Comparison of ENCODE assay signal across 8 cellular contexts in the genomic region with DNA sequence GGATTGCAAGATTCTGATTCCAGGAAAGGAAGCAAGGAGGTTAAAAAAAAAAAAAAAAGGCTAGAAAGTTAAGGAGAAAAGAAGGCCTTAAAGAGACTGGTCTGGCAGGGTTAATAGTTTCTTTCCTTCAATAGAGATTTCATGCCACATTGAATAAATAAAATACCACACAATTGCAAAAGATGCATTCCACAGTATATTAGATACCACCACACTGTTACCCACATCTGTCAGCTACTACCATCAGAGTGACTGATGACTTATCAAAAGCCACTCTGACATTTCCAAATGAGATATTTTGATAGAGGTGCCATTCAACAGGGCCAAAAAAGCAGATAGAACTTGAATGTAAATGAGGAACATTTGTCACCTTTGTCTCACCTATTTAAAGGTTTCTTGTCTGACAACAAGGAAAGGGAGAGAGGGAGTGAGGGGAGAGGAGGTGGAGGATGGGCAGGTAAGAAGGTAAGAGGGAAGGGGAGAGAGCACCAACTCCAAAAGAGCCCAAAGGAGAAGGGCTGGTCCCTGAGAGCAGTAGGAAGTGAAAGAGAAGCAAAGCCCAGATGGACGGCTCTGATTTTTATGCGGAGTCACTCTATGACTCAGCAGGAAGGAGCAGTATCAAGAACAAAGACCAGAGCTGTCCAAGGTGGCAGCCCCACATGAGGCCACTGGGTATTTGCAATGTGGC. TPM values are rescaled to one million over a fixed set of nuclear protein-coding genes. Genes with fewer than 3 reads are reported as not detected.
A peak's percentile ranks its signal among the peaks of the same experiment; 100 is the strongest.
DNase-seq lines count a peak whose midpoint lies in the region; ATAC-seq, FAIRE-seq and TF ChIP-seq lines count a peak whose summit lies in the region.

No MANE protein-coding gene starts in this region.

- H3K9me3 ChIP-seq in A549 (no peaks in the 10 kb centered on the region), mammary epithelial cell (replicated peaks; ENCODE audit: insufficient read depth, low read length) (no peaks in the 10 kb centered on the region), esophagus squamous epithelium (no peaks in the 10 kb centered on the region), ovary (no peaks in the 10 kb centered on the region)

- WGBS in A549 (ENCODE audit: missing lambda C conversion rate), result 2% methylated on average over 2 of the region's 2 CpGs
- WGBS in mammary epithelial cell (ENCODE audit: low coverage, missing lambda C conversion rate), result 20% methylated on average over 2 of the region's 2 CpGs
- WGBS in esophagus squamous epithelium, 2 donors, result 7 to 16% methylated on average over 2 of the region's 2 CpGs
- WGBS in ovary, 3 donors, result 13 to 35% (median 16%) methylated on average over 2 of the region's 2 CpGs

- peaks cover 1% of the 10 kb centered on the region for H4K20me1 ChIP-seq in mammary epithelial cell (ENCODE audit: insufficient read depth, low read length)

- H3K27ac ChIP-seq in A549 (peak overlapping the region; percentile 76 to 89), mammary epithelial cell (ENCODE audit: insufficient read depth, low read depth, low read length) (no peak overlapping the region), esophagus squamous epithelium (peak overlapping the region in 1 of 4 donors; percentile 13), ovary (no peak overlapping the region)

- no peak for TF ChIP-seq POLR2A in A549 (IDR thresholded peaks at IDR 0.05; ENCODE audit: low read length)
- TF ChIP-seq POLR2A in esophagus squamous epithelium (IDR thresholded peaks at IDR 0.05), result no peak
- no peak for TF ChIP-seq POLR2A in ovary (IDR thresholded peaks at IDR 0.05)

- no peak overlapping the region for H2AFZ ChIP-seq in mammary epithelial cell (ENCODE audit: low read depth, low read length)

- H3K27me3 ChIP-seq in mammary epithelial cell (ENCODE audit: insufficient read depth, low read length), result peaks cover 6% of the 10 kb centered on the region
- H3K27me3 ChIP-seq in esophagus squamous epithelium, result peaks cover 0 to 24% (median 0%) of the 10 kb centered on the region in 4 donors
- no peaks in the 10 kb centered on the region for H3K27me3 ChIP-seq in ovary

- H3K4me3 ChIP-seq in A549 (no peak overlapping the region), mammary epithelial cell (replicated peaks in 1 of 3; ENCODE audit: insufficient read depth in 1 of 3, low read depth in 2 of 3, low read length in 3 of 3) (no peak overlapping the region), esophagus squamous epithelium (no peak overlapping the region), ovary (no peak overlapping the region)

- peak; percentile 91 to 93 for ATAC-seq in A549

- in situ Hi-C loops in G401 (cut with HindIII; ENCODE audit: low sequenced_read_pairs) (no loop called here), mammary epithelial cell (cut with MboI; ENCODE audit: low sequenced_read_pairs in 2 of 2) (no loop called here)

- peaks cover 17% of the 10 kb centered on the region for H3K4me1 ChIP-seq in A549
- H3K4me1 ChIP-seq in mammary epithelial cell (ENCODE audit: insufficient read depth, low read length), result no peaks in the 10 kb centered on the region
- peaks cover 5 to 33% (median 10%) of the 10 kb centered on the region in 3 donors for H3K4me1 ChIP-seq in esophagus squamous epithelium
- no peaks in the 10 kb centered on the region for H3K4me1 ChIP-seq in ovary (ENCODE audit: insufficient read depth)

- no peaks in the 10 kb centered on the region for H3K79me2 ChIP-seq in mammary epithelial cell (ENCODE audit: insufficient read depth, low read length)

- BruUV-seq in mammary epithelial cell (replicated peaks; lab: Mats Ljungman, UMichigan), result no TSS peak

- TF ChIP-seq EP300 in A549 (IDR thresholded peaks at IDR 0.05) (no peak), ovary (IDR thresholded peaks at IDR 0.05) (no peak)

- peak; percentile 86 to 94 for DNase-seq in A549 (ENCODE audit: low read depth in 1 of 2, low spot score in 1 of 2)
- peak; percentile 36 for DNase-seq in G401 (ENCODE audit: low spot score)
- peak; percentile 87 for DNase-seq in NCI-H460 (ENCODE audit: extremely low read depth, low read depth)
- peak; percentile 66 for DNase-seq in mammary epithelial cell
- peak; percentile 89 for DNase-seq in myocyte (ENCODE audit: low read depth)
- no peak for DNase-seq in esophagus squamous epithelium (lab: John Stamatoyannopoulos, UW)
- no peak for DNase-seq in germinal center (ENCODE audit: low spot score)
- no peak for DNase-seq in ovary

- CTCF ChIA-PET in A549 (lab: Yijun Ruan, JAX) (interaction anchor here (0.8 to 2.6 kb wide), 5 partner anchors 81 to 160 kb away, joined by 3 to 7 read pairs (median 5); no protein-coding TSS in a partner anchor), mammary epithelial cell (lab: Charles Lee; ENCODE audit: low non-redundant PET) (no interaction called here)

- dilution Hi-C loops in mammary epithelial cell (cut with HindIII; ENCODE audit: low sequenced_read_pairs), result no loop called here

- H3K9ac ChIP-seq in mammary epithelial cell (ENCODE audit: insufficient read depth, low read length), result no peak overlapping the region

- peak overlapping the region; percentile 71 for H3K4me2 ChIP-seq in A549
- peak overlapping the region; percentile 4 for H3K4me2 ChIP-seq in mammary epithelial cell (ENCODE audit: insufficient read depth, low read depth, low read length)

- H3K36me3 ChIP-seq in mammary epithelial cell (ENCODE audit: insufficient read depth, low read length) (no peaks in the 10 kb centered on the region), esophagus squamous epithelium (no peaks in the 10 kb centered on the region), ovary (no peaks in the 10 kb centered on the region)

- TF ChIP-seq CTCF in A549 (IDR thresholded peaks at IDR 0.05) (no peak), mammary epithelial cell (conservative IDR thresholded peaks at IDR 0.05 in 1 of 2, IDR thresholded peaks at IDR 0.05 in 1 of 2; ENCODE audit: extremely low read depth in 1 of 2, insufficient read depth in 1 of 2, low read depth in 1 of 2, low read length in 2 of 2) (no peak), esophagus squamous epithelium (IDR thresholded peaks at IDR 0.05) (no peak), ovary (IDR thresholded peaks at IDR 0.05) (no peak)

- POLR2A ChIA-PET in A549 (lab: Yijun Ruan, JAX), result no interaction called here

- FAIRE-seq in A549 (lab: Jason Lieb, UNC), result peak; percentile 36

- intact Hi-C loops in mammary epithelial cell (cut with micrococcal nuclease), result no loop called here
- intact Hi-C loops in esophagus squamous epithelium (cut with DNase I), result no loop called here
- intact Hi-C loops in ovary (cut with DNase I), result no loop called here

- TF ChIP-seq RAD21 in A549 (conservative IDR thresholded peaks at IDR 0.05 in 1 of 2, IDR thresholded peaks at IDR 0.05 in 1 of 2), result no peak

TF ChIP-seq in A549, 52 proteins besides CTCF, POLR2A, EP300 and RAD21 (continues in another document):
- 0 out of 2 replicates have a peak, but pooled peaks have one; percentile 59 for TF ChIP-seq EHF (CRISPR knock-in tag; IDR thresholded peaks at IDR 0.05)
- TF ChIP-seq, protein P1, sequence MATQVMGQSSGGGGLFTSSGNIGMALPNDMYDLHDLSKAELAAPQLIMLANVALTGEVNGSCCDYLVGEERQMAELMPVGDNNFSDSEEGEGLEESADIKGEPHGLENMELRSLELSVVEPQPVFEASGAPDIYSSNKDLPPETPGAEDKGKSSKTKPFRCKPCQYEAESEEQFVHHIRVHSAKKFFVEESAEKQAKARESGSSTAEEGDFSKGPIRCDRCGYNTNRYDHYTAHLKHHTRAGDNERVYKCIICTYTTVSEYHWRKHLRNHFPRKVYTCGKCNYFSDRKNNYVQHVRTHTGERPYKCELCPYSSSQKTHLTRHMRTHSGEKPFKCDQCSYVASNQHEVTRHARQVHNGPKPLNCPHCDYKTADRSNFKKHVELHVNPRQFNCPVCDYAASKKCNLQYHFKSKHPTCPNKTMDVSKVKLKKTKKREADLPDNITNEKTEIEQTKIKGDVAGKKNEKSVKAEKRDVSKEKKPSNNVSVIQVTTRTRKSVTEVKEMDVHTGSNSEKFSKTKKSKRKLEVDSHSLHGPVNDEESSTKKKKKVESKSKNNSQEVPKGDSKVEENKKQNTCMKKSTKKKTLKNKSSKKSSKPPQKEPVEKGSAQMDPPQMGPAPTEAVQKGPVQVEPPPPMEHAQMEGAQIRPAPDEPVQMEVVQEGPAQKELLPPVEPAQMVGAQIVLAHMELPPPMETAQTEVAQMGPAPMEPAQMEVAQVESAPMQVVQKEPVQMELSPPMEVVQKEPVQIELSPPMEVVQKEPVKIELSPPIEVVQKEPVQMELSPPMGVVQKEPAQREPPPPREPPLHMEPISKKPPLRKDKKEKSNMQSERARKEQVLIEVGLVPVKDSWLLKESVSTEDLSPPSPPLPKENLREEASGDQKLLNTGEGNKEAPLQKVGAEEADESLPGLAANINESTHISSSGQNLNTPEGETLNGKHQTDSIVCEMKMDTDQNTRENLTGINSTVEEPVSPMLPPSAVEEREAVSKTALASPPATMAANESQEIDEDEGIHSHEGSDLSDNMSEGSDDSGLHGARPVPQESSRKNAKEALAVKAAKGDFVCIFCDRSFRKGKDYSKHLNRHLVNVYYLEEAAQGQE (IDR thresholded peaks at IDR 0.05), result peak; percentile 97; the same call in 1 of the 2 replicates
- TF ChIP-seq ZSCAN20 (CRISPR knock-in tag; IDR thresholded peaks at IDR 0.05), result peak; percentile 64; the same call in 1 of the 2 replicates
- TF ChIP-seq MAFK (IDR thresholded peaks at IDR 0.05; ENCODE audit: partially characterized antibody), result peak; percentile 99
- TF ChIP-seq KDM1A (IDR thresholded peaks at IDR 0.05; ENCODE audit: low read depth), result no peak
- TF ChIP-seq, protein P2, sequence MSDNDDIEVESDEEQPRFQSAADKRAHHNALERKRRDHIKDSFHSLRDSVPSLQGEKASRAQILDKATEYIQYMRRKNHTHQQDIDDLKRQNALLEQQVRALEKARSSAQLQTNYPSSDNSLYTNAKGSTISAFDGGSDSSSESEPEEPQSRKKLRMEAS (IDR thresholded peaks at IDR 0.05), result peak; percentile 66
- TF ChIP-seq SREBF2 (IDR thresholded peaks at IDR 0.05), result no peak
- peak; percentile 59; the same call in 1 of the 2 replicates for TF ChIP-seq FOXS1 (CRISPR knock-in tag; IDR thresholded peaks at IDR 0.05)

RNA-seq across cellular contexts. Expression of a gene that starts 38.3 kb away (rescaled TPM):
- 3.6 and 4.3 TPM in 2 replicates for polyA plus RNA-seq in A549 (2011; rRNA removed)
- 5.4 and 7.8 TPM in 2 replicates for polyA plus RNA-seq in A549 (2012; cell fraction: cytosol; rRNA removed)
- polyA plus RNA-seq in A549 (2012; cell fraction: nucleus; rRNA removed), result 15.3 and 18.8 TPM in 2 replicates
- polyA plus RNA-seq in A549 (2017; fragmentation: RNase III; extraction: RNeasy Plus Mini Kit Qiagen cat#74134 plus additional on column Dnase treatment), result 5.7 to 6.8 TPM (median 6.6 TPM) in 3 replicates
- polyA minus RNA-seq in A549 (2011; rRNA and poly(A)+ RNA removed), result 2.3 and 3.1 TPM in 2 replicates
- 0.12 and 0.44 TPM in 2 replicates for total RNA-seq in G401 (2014; rRNA removed; shearing (Covaris generic))
- 0.82 and 0.87 TPM in 2 replicates for total RNA-seq in NCI-H460 (2014; rRNA removed; shearing (Covaris generic))
- 0.37 and 1.2 TPM in 2 replicates for polyA plus RNA-seq in NCI-H460 (2014; cell fraction: nucleus; rRNA removed)
- total RNA-seq in mammary epithelial cell, result under 1 TPM in 1 of 2 donors, not detected in 1; 0.83 TPM
- polyA plus RNA-seq in mammary epithelial cell, result not detected
- polyA minus RNA-seq in mammary epithelial cell, result not detected
- 0.13 TPM in 1 of 2 replicates, not detected in the other for total RNA-seq in myocyte
- 0.20 TPM for polyA plus RNA-seq in myocyte (2012)
- 1 to 10 TPM in 3 of 4 donors, under 1 TPM in 1; 0.18 to 1.8 (median 1.5) TPM for total RNA-seq in esophagus squamous epithelium
- 1 to 10 TPM in 4 of 7 donors, under 1 TPM in 3; 0.23 to 9.7 (median 3.7) TPM for total RNA-seq in ovary
- polyA plus RNA-seq in ovary, result 1 to 10 TPM; 2.3 to 6.2 TPM

Comparison
In these comparisons a context has a peak if more than half of its experiments do, and no peak if none do; other contexts are left out.
1. DNase-seq: peak in A549 (2 of 2), G401 (single experiment), NCI-H460 (single experiment), mammary epithelial cell (single experiment) and myocyte (single experiment); none in esophagus squamous epithelium (single experiment), germinal center (single experiment) and ovary (0 of 5).
2. H3K27ac ChIP-seq: peak in A549 (2 of 2); none in mammary epithelial cell (single experiment) and ovary (0 of 2).